ENCODE assay signal across 22 cellular contexts in the genomic region with DNA sequence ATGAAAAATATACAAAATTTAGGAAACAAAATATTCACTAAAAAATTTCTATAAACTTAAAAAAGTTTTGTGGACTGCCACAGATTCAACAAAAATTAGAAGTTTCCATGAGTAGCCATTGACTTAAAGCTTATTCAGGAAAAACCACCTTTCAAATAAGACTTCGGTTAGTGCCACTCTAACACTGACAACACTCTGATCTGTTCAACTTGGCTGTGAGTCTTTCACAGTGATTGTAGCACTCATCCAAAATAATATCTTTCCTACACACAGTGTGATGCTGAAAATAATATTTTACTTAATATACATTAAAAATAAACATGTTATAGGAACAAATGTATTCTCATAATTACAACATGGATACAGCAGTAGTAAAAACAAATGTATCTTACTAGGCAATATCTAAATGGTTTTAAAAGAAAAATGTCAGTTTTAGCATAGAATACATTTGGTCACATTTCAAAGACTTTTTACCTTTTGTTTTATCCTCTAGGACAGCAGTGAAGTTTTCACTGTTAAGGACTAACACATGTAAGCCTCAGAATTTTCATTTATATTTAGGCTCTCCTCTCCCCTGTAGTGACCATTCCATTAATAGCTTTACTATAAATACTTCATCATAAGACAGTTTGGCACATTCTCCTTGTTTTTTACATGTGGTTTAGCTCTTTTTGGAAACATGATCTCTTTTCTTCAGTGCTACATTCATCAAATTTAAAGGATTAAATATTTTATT. TPM values are rescaled to one million over a fixed set of nuclear protein-coding genes. Genes with fewer than 3 reads are reported as not detected.
DNase-seq lines count a peak whose midpoint lies in the region; ATAC-seq and TF ChIP-seq lines count a peak whose summit lies in the region.
"Had no signal": no experiment of that assay in that cellular context is flagged by ENCODE, and none has a peak within 500 bp of the region (broad histone marks: within the 10 kb centered on the region; RNA-seq: fewer than 3 reads in every experiment).

Gene ASB14 (minus strand): TSS at position 527 of the 736 bp plus-strand sequence. CDS start 652 bp downstream, outside the sequence.

- H3K4me1 ChIP-seq in SK-N-SH (ENCODE audit: control insufficient read depth in 1 of 2, insufficient read depth in 2 of 2, low read depth in 1 of 2, low read length in 1 of 2) (peaks cover 0 to 3% of the 10 kb centered on the region in 2 experiments; a peak in 2 of 4 replicates), heart right ventricle (peaks cover 0 to 7% (median 0%) of the 10 kb centered on the region in 9 donors), gastrocnemius medialis (peaks cover 13 to 23% of the 10 kb centered on the region in 2 donors)
- H3K4me1 ChIP-seq: A549, HAP-1 had no signal

- no peaks in the 10 kb centered on the region for H3K9me3 ChIP-seq in SK-N-SH
- no peaks in the 10 kb centered on the region for H3K9me3 ChIP-seq in heart right ventricle
- H3K9me3 ChIP-seq in gastrocnemius medialis: no peaks in the 10 kb centered on the region
- H3K9me3 ChIP-seq: A549, HAP-1 had no signal

- WGBS in SK-N-SH (ENCODE audit: low lambda C conversion rate): 92% methylated on average over 1 of the region's 1 CpG
- 45 to 56% methylated on average over 1 of the region's 1 CpG for WGBS in heart right ventricle, 2 donors

- TF ChIP-seq POLR2A in gastrocnemius medialis (IDR thresholded peaks at IDR 0.05): no peak

- TF ChIP-seq RAD21 in SK-N-SH (IDR thresholded peaks at IDR 0.05; ENCODE audit: low read length): no peak

- H3F3A ChIP-seq in SK-N-SH (replicated peaks; ENCODE audit: insufficient read depth): no peaks in the 10 kb centered on the region

- H3K27me3 ChIP-seq in SK-N-SH (ENCODE audit: insufficient read depth) (no peaks in the 10 kb centered on the region), heart right ventricle (peaks cover 0 to 3% (median 0%) of the 10 kb centered on the region in 7 donors), gastrocnemius medialis (no peaks in the 10 kb centered on the region)

- CTCF ChIA-PET in SK-N-SH (lab: Yijun Ruan, JAX): no interaction called here

- no peak within 1 kb of the TSS for H3K9ac ChIP-seq in SK-N-SH
- H3K9ac ChIP-seq: GM23248 had no signal

- POLR2A ChIA-PET in SK-N-SH (lab: Yijun Ruan, JAX): no interaction called here

- H3K4me2 ChIP-seq in SK-N-SH: no peak within 1 kb of the TSS
- H3K4me2 ChIP-seq: A549 had no signal

- TF ChIP-seq CTCF in SK-N-SH (IDR thresholded peaks at IDR 0.05) (no peak), heart right ventricle (IDR thresholded peaks at IDR 0.05) (no peak), gastrocnemius medialis (IDR thresholded peaks at IDR 0.05 in 4 of 5, conservative IDR thresholded peaks at IDR 0.05 in 1 of 5) (no peak)

- in situ Hi-C loops in gastrocnemius medialis (cut with MboI; ENCODE audit: low sequenced_read_pairs in 4 of 4): no loop called here

- DNase-seq in SK-N-SH: no peak
- no peak for DNase-seq in heart right ventricle
- DNase-seq in left cardiac atrium: no peak
- no peak for DNase-seq in gastrocnemius medialis
- DNase-seq in activated CD4-positive, alpha-beta T cell treated with anti-CD3 and anti-CD28 coated beads, Interleukin-2, amount 50 U/mL, for 1 hour: no peak
- DNase-seq: AML-193; CD4-positive, alpha-beta T cell; DMS153; DMS79; GDM1; GM23248 had no signal

- no peak within 1 kb of the TSS for H3K4me3 ChIP-seq in SK-N-SH (ENCODE audit: low read depth in 2 of 2, low read length in 1 of 2)
- H3K4me3 ChIP-seq in heart right ventricle: peak within 1 kb of the TSS in 7 of 10 donors; percentile 5 to 42 (median 37)
- H3K4me3 ChIP-seq in gastrocnemius medialis: peak within 1 kb of the TSS; percentile 19 to 40 (median 22)
- H3K4me3 ChIP-seq: A549, GM23248, HAP-1 had no signal

- no peaks in the 10 kb centered on the region for H4K20me1 ChIP-seq in SK-N-SH (ENCODE audit: insufficient read depth)

- intact Hi-C loops in heart right ventricle (cut with DNase I) (no loop called here), left cardiac atrium (cut with DNase I) (no loop called here), gastrocnemius medialis (cut with DNase I; ENCODE audit: low total_unique reads) (loop anchor here (5.0 kb wide), 2 partner anchors 35 to 65 kb away; partner anchors contain the start of gene APPL1)

- no peak within 1 kb of the TSS for H2AFZ ChIP-seq in SK-N-SH (ENCODE audit: low read depth)
- H2AFZ ChIP-seq: GM23248 had no signal

- TF ChIP-seq EP300 in SK-N-SH (IDR thresholded peaks at IDR 0.05; ENCODE audit: borderline replicate concordance in 1 of 2, low read depth in 1 of 2, low read length in 1 of 2): no peak

- H3K27ac ChIP-seq in SK-N-SH (ENCODE audit: low read depth in 2 of 2, low read length in 1 of 2) (no peak within 1 kb of the TSS), heart right ventricle (peak within 1 kb of the TSS in 7 of 10 donors; percentile 28 to 71 (median 61)), gastrocnemius medialis (peak within 1 kb of the TSS; percentile 63 to 82 (median 69))
- H3K27ac ChIP-seq: 22Rv1, A549, C4-2B, GM23248, HL-60 had no signal

- no peaks in the 10 kb centered on the region for H3K36me3 ChIP-seq in SK-N-SH (replicated peaks in 1 of 2; ENCODE audit: control insufficient read depth in 1 of 2, insufficient read depth in 2 of 2, low read length in 1 of 2)
- peaks cover 0 to 14% (median 0%) of the 10 kb centered on the region in 9 donors for H3K36me3 ChIP-seq in heart right ventricle
- peaks cover 0 to 10% of the 10 kb centered on the region in 2 donors for H3K36me3 ChIP-seq in gastrocnemius medialis
- H3K36me3 ChIP-seq: HAP-1 had no signal

- peak; percentile 41 for ATAC-seq in SK-N-SH treated with all-trans-retinoic acid at 6 μM for 48 hours
- peak in 5 of 8 donors; percentile 52 to 81 (median 78) for ATAC-seq in heart right ventricle
- ATAC-seq in left cardiac atrium: no peak
- ATAC-seq in gastrocnemius medialis: peak; percentile 75 to 84
- no peak for ATAC-seq in GM18498 (IDR thresholded peaks at IDR 0.05; ENCODE audit: unreplicated experiment)
- ATAC-seq: A549 had no signal

- H3K9me2 ChIP-seq in SK-N-SH: no peaks in the 10 kb centered on the region

- no peaks in the 10 kb centered on the region for H3K79me2 ChIP-seq in SK-N-SH (ENCODE audit: insufficient read depth)

TF ChIP-seq in SK-N-SH treated with all-trans-retinoic acid at 6 μM for 48 hours, 23 proteins besides CTCF, POLR2A, EP300 and RAD21 (continues in another document):
- TF ChIP-seq ZFP30 (CRISPR knock-in tag; IDR thresholded peaks at IDR 0.05): no peak
- TF ChIP-seq, protein P1, sequence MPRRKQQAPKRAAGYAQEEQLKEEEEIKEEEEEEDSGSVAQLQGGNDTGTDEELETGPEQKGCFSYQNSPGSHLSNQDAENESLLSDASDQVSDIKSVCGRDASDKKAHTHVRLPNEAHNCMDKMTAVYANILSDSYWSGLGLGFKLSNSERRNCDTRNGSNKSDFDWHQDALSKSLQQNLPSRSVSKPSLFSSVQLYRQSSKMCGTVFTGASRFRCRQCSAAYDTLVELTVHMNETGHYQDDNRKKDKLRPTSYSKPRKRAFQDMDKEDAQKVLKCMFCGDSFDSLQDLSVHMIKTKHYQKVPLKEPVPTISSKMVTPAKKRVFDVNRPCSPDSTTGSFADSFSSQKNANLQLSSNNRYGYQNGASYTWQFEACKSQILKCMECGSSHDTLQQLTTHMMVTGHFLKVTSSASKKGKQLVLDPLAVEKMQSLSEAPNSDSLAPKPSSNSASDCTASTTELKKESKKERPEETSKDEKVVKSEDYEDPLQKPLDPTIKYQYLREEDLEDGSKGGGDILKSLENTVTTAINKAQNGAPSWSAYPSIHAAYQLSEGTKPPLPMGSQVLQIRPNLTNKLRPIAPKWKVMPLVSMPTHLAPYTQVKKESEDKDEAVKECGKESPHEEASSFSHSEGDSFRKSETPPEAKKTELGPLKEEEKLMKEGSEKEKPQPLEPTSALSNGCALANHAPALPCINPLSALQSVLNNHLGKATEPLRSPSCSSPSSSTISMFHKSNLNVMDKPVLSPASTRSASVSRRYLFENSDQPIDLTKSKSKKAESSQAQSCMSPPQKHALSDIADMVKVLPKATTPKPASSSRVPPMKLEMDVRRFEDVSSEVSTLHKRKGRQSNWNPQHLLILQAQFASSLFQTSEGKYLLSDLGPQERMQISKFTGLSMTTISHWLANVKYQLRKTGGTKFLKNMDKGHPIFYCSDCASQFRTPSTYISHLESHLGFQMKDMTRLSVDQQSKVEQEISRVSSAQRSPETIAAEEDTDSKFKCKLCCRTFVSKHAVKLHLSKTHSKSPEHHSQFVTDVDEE (CRISPR knock-in tag; IDR thresholded peaks at IDR 0.05): no peak
- no peak for TF ChIP-seq BACH2 (CRISPR knock-in tag; IDR thresholded peaks at IDR 0.05; ENCODE audit: borderline replicate concordance)

TF ChIP-seq in SK-N-SH, 30 proteins besides CTCF, POLR2A, EP300 and RAD21:
- TF ChIP-seq YY1 (IDR thresholded peaks at IDR 0.05; ENCODE audit: low read depth) (no peak), NFIC (IDR thresholded peaks at IDR 0.05; ENCODE audit: borderline replicate concordance) (no peak), SMC3 (IDR thresholded peaks at IDR 0.05; ENCODE audit: low read depth, low read length) (no peak), RFX5 (IDR thresholded peaks at IDR 0.05; ENCODE audit: low read length) (no peak)
- TF ChIP-seq, protein P2, sequence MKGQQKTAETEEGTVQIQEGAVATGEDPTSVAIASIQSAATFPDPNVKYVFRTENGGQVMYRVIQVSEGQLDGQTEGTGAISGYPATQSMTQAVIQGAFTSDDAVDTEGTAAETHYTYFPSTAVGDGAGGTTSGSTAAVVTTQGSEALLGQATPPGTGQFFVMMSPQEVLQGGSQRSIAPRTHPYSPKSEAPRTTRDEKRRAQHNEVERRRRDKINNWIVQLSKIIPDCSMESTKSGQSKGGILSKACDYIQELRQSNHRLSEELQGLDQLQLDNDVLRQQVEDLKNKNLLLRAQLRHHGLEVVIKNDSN (IDR thresholded peaks at IDR 0.05; ENCODE audit: borderline replicate concordance, low read depth): no peak
TF ChIP-seq in SK-N-SH: peak in this region for 0.

RNA-seq across cellular contexts. Expression of gene ASB14, which starts in this region (rescaled TPM):
- polyA plus RNA-seq in SK-N-SH (2012; rRNA removed) (not detected in 2 replicates), heart right ventricle (1 to 10 TPM in 1 of 2 donors, under 1 TPM in 1; 0.01 to 2.5 TPM)
- polyA plus RNA-seq in SK-N-SH (2012; cell fraction: cytosol; rRNA removed): 0.01 TPM in 1 of 2 replicates, not detected in the other
- 0.04 TPM in 1 of 2 replicates, not detected in the other for polyA plus RNA-seq in SK-N-SH (2012; cell fraction: nucleus; rRNA removed)
- total RNA-seq in heart right ventricle (10 to 100 TPM in 5 of 10 donors, 1 to 10 TPM in 5; 1.9 to 26.2 (median 9.7) TPM), left cardiac atrium (under 1 TPM in 1 of 2 donors, not detected in 1; 0.41 TPM), gastrocnemius medialis (1 to 10 TPM; 1.9 to 3.4 (median 2.6) TPM)
- total RNA-seq: CD4-positive, alpha-beta T cell; Daoy; GM23248; H4; HT1080 had no signal
- polyA plus RNA-seq: A549, BJ had no signal

Comparison
In these comparisons a context has a peak if more than half of its experiments do, and no peak if none do; other contexts are left out.
1. ATAC-seq: peak in SK-N-SH treated with all-trans-retinoic acid at 6 μM for 48 hours (single experiment), heart right ventricle (5 of 8) and gastrocnemius medialis (2 of 2); none in left cardiac atrium (0 of 2) and GM18498 (single experiment).
2. H3K27ac ChIP-seq: peak in heart right ventricle (7 of 10) and gastrocnemius medialis (4 of 4); none in SK-N-SH (0 of 2).
3. H3K4me3 ChIP-seq: peak in heart right ventricle (7 of 10) and gastrocnemius medialis (4 of 4); none in SK-N-SH (0 of 2).